18 cellular contexts compared by ENCODE assay signal in genomic region chrX:147910607-147911006, GRCh38. TPM values are rescaled to one million over a fixed set of nuclear protein-coding genes. Genes with fewer than 3 reads are reported as not detected.
A peak's percentile ranks its signal among the peaks of the same experiment; 100 is the strongest.
DNase-seq lines count a peak whose midpoint lies in the region; ATAC-seq lines count a peak whose summit lies in the region.
"Had no signal": no experiment of that assay in that cellular context is flagged by ENCODE, and none has a peak within 500 bp of the region (broad histone marks: within the 10 kb centered on the region; RNA-seq: fewer than 3 reads in every experiment).

No MANE protein-coding gene starts in this region.

- no peak overlapping the region for H3K9ac ChIP-seq in Karpas-422 (ENCODE audit: low read length)

- ATAC-seq in activated naive CD8-positive, alpha-beta T cell treated with anti-CD3 and anti-CD28 coated beads, Interleukin-2, amount 10 ng/mL, durations not matched to agents 7 days and 5 days (ENCODE audit: low read depth): no peak
- no peak for ATAC-seq in natural killer cell treated with Interleukin-12 subunit alpha and Interleukin-12 subunit beta and Interleukin-15 and Interleukin-18, amount 100 ng/mL, for 72 hours

- H3K4me2 ChIP-seq in Karpas-422 (ENCODE audit: low read depth, low read length, poor library complexity, severe bottlenecking): peak overlapping the region; percentile 62

- H3K27ac ChIP-seq in Karpas-422 (ENCODE audit: low read length): no peak overlapping the region
- no peak overlapping the region for H3K27ac ChIP-seq in substantia nigra (ENCODE audit: low read depth, low read length, poor library complexity, severe bottlenecking)
- H3K27ac ChIP-seq: WERI-Rb-1 had no signal

- H3K9me3 ChIP-seq in Karpas-422 (ENCODE audit: low read length): no peaks in the 10 kb centered on the region
- H3K9me3 ChIP-seq: left lung, vagina had no signal

- peaks cover 31% of the 10 kb centered on the region for H3K4me1 ChIP-seq in Karpas-422 (ENCODE audit: low read length)

- POLR2A ChIA-PET in activated naive CD8-positive, alpha-beta T cell treated with anti-CD3 and anti-CD28 coated beads, Interleukin-2, amount 10 ng/mL, durations not matched to agents 7 days and 5 days (lab: Charles Lee): interaction anchor here (0.6 kb wide), 1 partner anchor 14 kb away, joined by 4 read pairs; no protein-coding TSS in a partner anchor

- no peaks in the 10 kb centered on the region for H3K9me3 Mint-ChIP-seq in activated naive CD8-positive, alpha-beta T cell treated with anti-CD3 and anti-CD28 coated beads, Interleukin-2, amount 10 ng/mL, durations not matched to agents 7 days and 5 days
- H3K9me3 Mint-ChIP-seq in natural killer cell treated with Interleukin-12 subunit alpha and Interleukin-12 subunit beta and Interleukin-15 and Interleukin-18, amount 100 ng/mL, for 72 hours: no peaks in the 10 kb centered on the region

- peak overlapping the region; percentile 90 for H3K4me3 Mint-ChIP-seq in activated naive CD8-positive, alpha-beta T cell treated with anti-CD3 and anti-CD28 coated beads, Interleukin-2, amount 10 ng/mL, durations not matched to agents 7 days and 5 days
- H3K4me3 Mint-ChIP-seq in natural killer cell treated with Interleukin-12 subunit alpha and Interleukin-12 subunit beta and Interleukin-15 and Interleukin-18, amount 100 ng/mL, for 72 hours: peak overlapping the region; percentile 94

- H4K20me1 ChIP-seq in Karpas-422 (ENCODE audit: insufficient read depth, low read depth, low read length): no peaks in the 10 kb centered on the region

- no peak overlapping the region for H3K4me3 ChIP-seq in Karpas-422 (ENCODE audit: low read length)

- DNase-seq in NCI-H748 (lab: John Stamatoyannopoulos, UW; ENCODE audit: unreplicated experiment) (peak; percentile 1), NCI-H748 treated with DMSO at 0.1 percent for 48 hours (lab: John Stamatoyannopoulos, UW) (no peak), Karpas-422 (no peak), SKM-1 (lab: John Stamatoyannopoulos, UW; ENCODE audit: unreplicated experiment) (no peak), AG08395 (ENCODE audit: low spot score) (no peak), substantia nigra (lab: John Stamatoyannopoulos, UW) (no peak)
- no peak for DNase-seq in activated naive CD8-positive, alpha-beta T cell treated with anti-CD3 and anti-CD28 coated beads, Interleukin-2, amount 10 ng/mL, durations not matched to agents 7 days and 5 days
- DNase-seq in natural killer cell treated with Interleukin-12 subunit alpha and Interleukin-12 subunit beta and Interleukin-15 and Interleukin-18, amount 100 ng/mL, for 72 hours (ENCODE audit: low spot score): no peak
- DNase-seq: activated T-cell treated with anti-CD3 and anti-CD28 coated beads for 4 hours; COR-L47; dermis blood vessel endothelial cell; GF-D8; naive B cell; stimulated activated CD4-positive, alpha-beta T cell treated with anti-CD3 and anti-CD28 coated beads, Interleukin-4, amount 100 ng/mL, for 4 hours; stimulated activated naive CD4-positive, alpha-beta T cell; WERI-Rb-1 had no signal

- peaks cover 2% of the 10 kb centered on the region for H3K36me3 Mint-ChIP-seq in activated naive CD8-positive, alpha-beta T cell treated with anti-CD3 and anti-CD28 coated beads, Interleukin-2, amount 10 ng/mL, durations not matched to agents 7 days and 5 days
- H3K36me3 Mint-ChIP-seq in natural killer cell treated with Interleukin-12 subunit alpha and Interleukin-12 subunit beta and Interleukin-15 and Interleukin-18, amount 100 ng/mL, for 72 hours: no peaks in the 10 kb centered on the region
- H3K36me3 Mint-ChIP-seq: naive B cell had no signal

- peaks cover 36% of the 10 kb centered on the region for H3K79me2 ChIP-seq in Karpas-422 (ENCODE audit: low read length)

- H3K27me3 ChIP-seq in Karpas-422 (ENCODE audit: low read length): no peaks in the 10 kb centered on the region
- H3K27me3 ChIP-seq: left lung, vagina had no signal

- no peaks in the 10 kb centered on the region for H3K27me3 Mint-ChIP-seq in activated naive CD8-positive, alpha-beta T cell treated with anti-CD3 and anti-CD28 coated beads, Interleukin-2, amount 10 ng/mL, durations not matched to agents 7 days and 5 days
- H3K27me3 Mint-ChIP-seq in natural killer cell treated with Interleukin-12 subunit alpha and Interleukin-12 subunit beta and Interleukin-15 and Interleukin-18, amount 100 ng/mL, for 72 hours: no peaks in the 10 kb centered on the region
- H3K27me3 Mint-ChIP-seq: naive B cell had no signal

- peaks cover 18% of the 10 kb centered on the region for H3K4me1 Mint-ChIP-seq in activated naive CD8-positive, alpha-beta T cell treated with anti-CD3 and anti-CD28 coated beads, Interleukin-2, amount 10 ng/mL, durations not matched to agents 7 days and 5 days
- peaks cover 15 to 23% of the 10 kb centered on the region in 2 donors for H3K4me1 Mint-ChIP-seq in natural killer cell treated with Interleukin-12 subunit alpha and Interleukin-12 subunit beta and Interleukin-15 and Interleukin-18, amount 100 ng/mL, for 72 hours (ENCODE audit: low read depth in 2 of 2)

- H3K36me3 ChIP-seq in Karpas-422 (ENCODE audit: insufficient read depth, low read length): no peaks in the 10 kb centered on the region
- H3K36me3 ChIP-seq: left lung, vagina, WERI-Rb-1 had no signal

- no peak overlapping the region for H2AFZ ChIP-seq in Karpas-422 (ENCODE audit: low read length)

- peak overlapping the region; percentile 96 for H3K27ac Mint-ChIP-seq in activated naive CD8-positive, alpha-beta T cell treated with anti-CD3 and anti-CD28 coated beads, Interleukin-2, amount 10 ng/mL, durations not matched to agents 7 days and 5 days
- peak overlapping the region; percentile 79 to 81 for H3K27ac Mint-ChIP-seq in natural killer cell treated with Interleukin-12 subunit alpha and Interleukin-12 subunit beta and Interleukin-15 and Interleukin-18, amount 100 ng/mL, for 72 hours

- no peaks in the 10 kb centered on the region for H3K9me2 ChIP-seq in Karpas-422 (replicated peaks; ENCODE audit: insufficient read depth, low read length)

RNA-seq across cellular contexts. Expression of gene FMR1, which starts 1.1 kb away (rescaled TPM):
- 36.5 and 36.6 TPM in 2 replicates for total RNA-seq in Karpas-422 (2014; rRNA removed; shearing (Covaris generic); ENCODE audit: low replicate concordance)
- 10 to 100 TPM; 62.9 to 65.0 TPM for total RNA-seq in activated naive CD8-positive, alpha-beta T cell treated with anti-CD3 and anti-CD28 coated beads, Interleukin-2, amount 10 ng/mL, durations not matched to agents 7 days and 5 days
- total RNA-seq in natural killer cell treated with Interleukin-12 subunit alpha and Interleukin-12 subunit beta and Interleukin-15 and Interleukin-18, amount 100 ng/mL, for 72 hours: 10 to 100 TPM; 51.5 to 59.7 TPM
